Comparison of ENCODE assay signal across 22 cellular contexts in the genomic region with DNA sequence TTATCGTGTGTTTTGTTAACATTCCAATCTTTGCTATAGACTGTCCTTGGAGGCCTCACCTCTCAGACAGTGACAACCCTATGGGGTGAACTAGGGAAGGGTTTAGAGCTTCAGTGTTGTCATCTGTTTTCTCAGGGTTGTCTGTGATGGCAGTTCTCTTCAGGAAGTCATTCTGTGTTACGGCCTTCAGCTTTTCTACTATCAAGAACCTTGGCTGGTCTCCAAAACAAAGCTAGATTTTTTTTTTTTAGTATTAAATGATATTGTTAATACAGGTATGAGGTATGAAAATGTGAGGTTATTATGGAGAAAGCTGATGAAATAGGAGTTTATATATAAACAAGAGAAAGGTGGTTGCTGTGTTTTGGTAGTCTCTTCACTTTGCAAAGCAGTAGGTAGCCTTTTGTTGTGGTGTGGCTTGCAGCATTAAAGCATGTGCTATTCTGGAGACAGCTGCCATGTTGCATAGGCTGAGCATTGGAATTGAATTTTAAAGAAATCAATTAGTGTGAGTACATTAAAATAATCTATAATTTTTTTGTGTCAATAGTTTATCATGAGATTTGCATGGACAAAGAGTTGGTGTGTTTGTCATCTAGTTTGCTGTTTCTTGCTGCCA.
DNase-seq lines count a peak whose midpoint lies in the region; ATAC-seq and TF ChIP-seq lines count a peak whose summit lies in the region.
"Had no signal": no experiment of that assay in that cellular context is flagged by ENCODE, and none has a peak within 500 bp of the region (broad histone marks: within the 10 kb centered on the region; RNA-seq: fewer than 3 reads in every experiment).

No MANE protein-coding gene starts in this region.

- no peaks in the 10 kb centered on the region for H3K36me3 ChIP-seq in HUES48 (ENCODE audit: control insufficient read depth, insufficient read depth, low read length)
- H3K36me3 ChIP-seq: WERI-Rb-1 had no signal

- no peaks in the 10 kb centered on the region for H3K9me3 ChIP-seq in HUES48 (ENCODE audit: control insufficient read depth, insufficient read depth, low read length)
- H3K9me3 ChIP-seq in T-helper 17 cell (ENCODE audit: control insufficient read depth, low read length, poor library complexity, severe bottlenecking), result no peaks in the 10 kb centered on the region

- no peak overlapping the region for H3K9ac ChIP-seq in HUES48 (ENCODE audit: low read depth, low read length)
- H3K9ac ChIP-seq: KMS-11 had no signal

- H3K4me1 ChIP-seq in HUES48 (ENCODE audit: control insufficient read depth, insufficient read depth, low read length), result peaks cover 11% of the 10 kb centered on the region; the same call in 1 of the 2 replicates
- H3K4me1 ChIP-seq: stomach had no signal

- peaks cover 6 to 17% of the 10 kb centered on the region in 2 donors for H3K36me3 Mint-ChIP-seq in activated T-cell treated with anti-CD3 and anti-CD28 coated beads, Interleukin-2, amount 50 U/mL, for 72 hours (ENCODE audit: insufficient read depth in 2 of 2)
- H3K36me3 Mint-ChIP-seq in T-helper 17 cell (ENCODE audit: low read depth), result no peaks in the 10 kb centered on the region
- peaks cover 15% of the 10 kb centered on the region for H3K36me3 Mint-ChIP-seq in nephron progenitor cell (ENCODE audit: low read depth)

- H3K4me3 ChIP-seq in HUES48 (ENCODE audit: low read depth, low read length), result no peak overlapping the region
- H3K4me3 ChIP-seq: cardiac muscle cell, hepatocyte, skin epidermis, stomach had no signal

- no peak for TF ChIP-seq CTCF in nephron progenitor cell (IDR thresholded peaks at IDR 0.05)

- peak overlapping the region; percentile 23 for H3K27ac ChIP-seq in HUES48 (ENCODE audit: low read depth, low read length)
- H3K27ac ChIP-seq: epithelial cell of prostate, hepatocyte, KMS-11, skin epidermis, stomach, WERI-Rb-1 had no signal

- no peaks in the 10 kb centered on the region for H3K27me3 ChIP-seq in HUES48 (ENCODE audit: control insufficient read depth, insufficient read depth, low read length)
- H3K27me3 ChIP-seq: cardiac muscle cell, hepatocyte, stomach had no signal

- H3K9me3 Mint-ChIP-seq in activated T-cell treated with anti-CD3 and anti-CD28 coated beads, Interleukin-2, amount 50 U/mL, for 72 hours, result peaks cover 4 to 10% of the 10 kb centered on the region in 2 donors
- H3K9me3 Mint-ChIP-seq in nephron progenitor cell, result peaks cover 24% of the 10 kb centered on the region

- no peak for DNase-seq in activated T-cell treated with anti-CD3 and anti-CD28 coated beads, Interleukin-2, amount 50 U/mL, for 72 hours
- DNase-seq in activated T-cell treated with anti-CD3 and anti-CD28 coated beads, Interleukin-2, amount 50 U/mL, for 48 hours, result no peak
- DNase-seq in T-helper 17 cell (no peak), nephron progenitor cell (no peak), NOMO-1 (lab: John Stamatoyannopoulos, UW; ENCODE audit: unreplicated experiment in 2 of 2) (no peak), NCI-H446 (lab: John Stamatoyannopoulos, UW) (no peak), inferior parietal cortex (ENCODE audit: extremely low spot score) (no peak)
- DNase-seq: activated CD8-positive, alpha-beta memory T cell treated with anti-CD3 and anti-CD28 coated beads for 24 hours; amygdala; foreskin fibroblast; NCI-H2107; NCI-H524; stomach; WERI-Rb-1 had no signal

- peaks cover 22% of the 10 kb centered on the region for H3K4me1 Mint-ChIP-seq in activated T-cell treated with anti-CD3 and anti-CD28 coated beads, Interleukin-2, amount 50 U/mL, for 72 hours (ENCODE audit: low read depth)
- H3K4me1 Mint-ChIP-seq in T-helper 17 cell (peaks cover 2% of the 10 kb centered on the region), nephron progenitor cell (peaks cover 11% of the 10 kb centered on the region)

- H3K4me3 Mint-ChIP-seq in activated T-cell treated with anti-CD3 and anti-CD28 coated beads, Interleukin-2, amount 50 U/mL, for 72 hours, result peak overlapping the region; percentile 10 to 16
- H3K4me3 Mint-ChIP-seq in T-helper 17 cell, result no peak overlapping the region
- H3K4me3 Mint-ChIP-seq in nephron progenitor cell, result no peak overlapping the region
- H3K4me3 Mint-ChIP-seq: activated T-helper 1 cell treated with anti-CD3 and anti-CD28 coated beads, Interleukin-12 subunit alpha, Interleukin-12 subunit beta, Interleukin-2, Interleukin-4 antibody, amounts not matched to agents 30 ng/mL and 10 ng/mL and 1 ng/mL, durations not matched to agents 14 hours and 24 hours and 36 hours; type B pancreatic cell had no signal

- no peak for ATAC-seq in activated T-cell treated with anti-CD3 and anti-CD28 coated beads, Interleukin-2, amount 50 U/mL, for 72 hours (replicated peaks in 1 of 2)
- ATAC-seq in T-helper 17 cell, result peak; percentile 46

- no peaks in the 10 kb centered on the region for H3K27me3 Mint-ChIP-seq in activated T-cell treated with anti-CD3 and anti-CD28 coated beads, Interleukin-2, amount 50 U/mL, for 72 hours (ENCODE audit: low read depth)
- H3K27me3 Mint-ChIP-seq in T-helper 17 cell (no peaks in the 10 kb centered on the region), nephron progenitor cell (ENCODE audit: low read depth, poor library complexity) (no peaks in the 10 kb centered on the region)
- H3K27me3 Mint-ChIP-seq: type B pancreatic cell had no signal

- H3K27ac Mint-ChIP-seq in activated T-cell treated with anti-CD3 and anti-CD28 coated beads, Interleukin-2, amount 50 U/mL, for 72 hours, result peak overlapping the region; percentile 63
- H3K27ac Mint-ChIP-seq in T-helper 17 cell (peak overlapping the region; percentile 78), nephron progenitor cell (peak overlapping the region; percentile 8)
- H3K27ac Mint-ChIP-seq: activated T-helper 1 cell treated with anti-CD3 and anti-CD28 coated beads, Interleukin-12 subunit alpha, Interleukin-12 subunit beta, Interleukin-2, Interleukin-4 antibody, amounts not matched to agents 30 ng/mL and 10 ng/mL and 1 ng/mL, durations not matched to agents 14 hours and 24 hours and 36 hours; type B pancreatic cell had no signal

Comparison
In these comparisons a context has a peak if more than half of its experiments do, and no peak if none do; other contexts are left out.
1. H3K27ac Mint-ChIP-seq: peak in every context shown above with its lines; median percentile 78 in T-helper 17 cell; 63 in activated T-cell treated with anti-CD3 and anti-CD28 coated beads, Interleukin-2, amount 50 U/mL, for 72 hours; 8 in nephron progenitor cell.
2. H3K4me3 Mint-ChIP-seq: peak in activated T-cell treated with anti-CD3 and anti-CD28 coated beads, Interleukin-2, amount 50 U/mL, for 72 hours (2 of 2); none in T-helper 17 cell (single experiment) and nephron progenitor cell (single experiment).